8 cellular contexts compared by ENCODE assay signal in the genomic region with DNA sequence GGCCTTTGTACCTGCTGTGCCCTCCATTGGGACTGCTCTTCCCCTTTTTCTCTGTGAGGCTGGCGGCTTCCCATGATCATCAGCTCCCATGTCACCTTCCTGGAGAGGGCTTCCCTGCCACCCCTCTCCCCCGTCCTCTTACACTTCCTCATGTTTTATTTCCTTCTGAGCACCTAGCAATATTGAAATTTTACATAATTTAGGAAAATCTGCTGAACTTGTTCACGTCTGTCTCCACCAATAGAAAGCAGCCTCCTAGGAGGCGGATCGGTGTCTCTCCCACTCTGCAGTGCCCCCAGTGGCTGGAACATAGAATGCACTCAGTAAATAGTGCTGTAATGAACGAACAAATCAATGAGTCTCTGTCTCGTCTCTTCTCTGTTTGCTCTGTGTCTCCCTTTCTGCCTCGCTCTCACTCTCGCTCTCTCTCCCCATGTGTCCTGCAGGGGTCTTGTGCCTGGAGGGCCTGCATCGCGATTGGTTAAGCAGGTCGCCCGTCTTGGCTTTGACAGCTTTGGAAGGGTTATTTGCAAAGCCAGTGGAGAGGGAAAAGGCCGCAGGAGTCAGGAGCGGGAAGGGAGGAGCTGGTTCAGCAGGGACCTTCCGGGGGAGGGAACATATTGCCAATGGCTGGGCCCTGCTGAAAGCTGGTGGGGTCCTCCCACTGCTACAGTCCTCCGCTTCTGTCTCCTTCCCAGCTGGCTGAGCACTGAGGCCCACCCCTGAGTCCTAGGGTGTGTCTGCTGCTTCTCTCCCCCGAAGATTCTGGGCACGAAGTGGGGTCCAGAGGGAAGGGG. TPM values are rescaled to one million over a fixed set of nuclear protein-coding genes. Genes with fewer than 3 reads are reported as not detected.
DNase-seq lines count a peak whose midpoint lies in the region; ATAC-seq and TF ChIP-seq lines count a peak whose summit lies in the region.

No MANE protein-coding gene starts in this region.

- ATAC-seq in right cardiac atrium = peak; percentile 85 to 88

- peaks cover 3% of the 10 kb centered on the region for H3K4me1 ChIP-seq in right cardiac atrium (ENCODE audit: control insufficient read depth, insufficient read depth, low read length)
- peaks cover 0 to 3% of the 10 kb centered on the region in 2 donors for H3K4me1 ChIP-seq in uterus

- H3F3A ChIP-seq in SU-DHL-6 (ENCODE audit: insufficient read depth) = no peaks in the 10 kb centered on the region

- H3K36me3 ChIP-seq in MG63 = no peaks in the 10 kb centered on the region
- no peaks in the 10 kb centered on the region for H3K36me3 ChIP-seq in SU-DHL-6 (ENCODE audit: low read length)
- no peaks in the 10 kb centered on the region for H3K36me3 ChIP-seq in uterus

- no peaks in the 10 kb centered on the region for H3K9me3 Mint-ChIP-seq in progenitor cell of endocrine pancreas (ENCODE audit: low read depth)

- no peaks in the 10 kb centered on the region for H3K79me2 ChIP-seq in SU-DHL-6 (ENCODE audit: insufficient read depth, low read length)

- no peak overlapping the region for H3K27ac ChIP-seq in SU-DHL-6 (ENCODE audit: low read depth, low read length)
- peak overlapping the region; percentile 63 for H3K27ac ChIP-seq in right cardiac atrium (ENCODE audit: low read length)
- peak overlapping the region; percentile 18 to 53 for H3K27ac ChIP-seq in uterus

- DNase-seq in NCI-H2196 (lab: John Stamatoyannopoulos, UW; ENCODE audit: unreplicated experiment) (peak; percentile 40), NCI-H2196 treated with DMSO at 0.1 percent for 48 hours (lab: John Stamatoyannopoulos, UW; ENCODE audit: unreplicated experiment) (no peak), MG63 (peak; percentile 67), amygdala (lab: John Stamatoyannopoulos, UW) (peak in 55 of 56 donors; percentile 18 to 92 (median 72)), right cardiac atrium (peak; percentile 61 to 87 (median 82)), progenitor cell of endocrine pancreas (ENCODE audit: low spot score, unreplicated experiment) (peak; percentile 53), uterus (peak; percentile 61 to 63)

- TF ChIP-seq CTCF in SU-DHL-6 (IDR thresholded peaks at IDR 0.05; ENCODE audit: insufficient read depth, low read length, poor library complexity, severe bottlenecking) (peak; percentile 46), progenitor cell of endocrine pancreas (IDR thresholded peaks at IDR 0.05; ENCODE audit: unreplicated experiment) (peak; percentile 93), uterus (IDR thresholded peaks at IDR 0.05) (peak; percentile 71 to 89 (median 76))

- no peak overlapping the region for H3K4me2 ChIP-seq in SU-DHL-6 (ENCODE audit: low read depth, low read length, poor library complexity, severe bottlenecking)

- peaks cover 1% of the 10 kb centered on the region for H3K27me3 Mint-ChIP-seq in progenitor cell of endocrine pancreas

- H3K27ac Mint-ChIP-seq in progenitor cell of endocrine pancreas = no peak overlapping the region

- no peaks in the 10 kb centered on the region for H3K9me3 ChIP-seq in MG63
- H3K9me3 ChIP-seq in SU-DHL-6 (ENCODE audit: insufficient read depth, low read length) = no peaks in the 10 kb centered on the region
- no peaks in the 10 kb centered on the region for H3K9me3 ChIP-seq in right cardiac atrium (ENCODE audit: control insufficient read depth, low read length)
- H3K9me3 ChIP-seq in uterus = no peaks in the 10 kb centered on the region

- no peak for TF ChIP-seq POLR2A in uterus (IDR thresholded peaks at IDR 0.05)

- H2AFZ ChIP-seq in SU-DHL-6 (ENCODE audit: low read depth, low read length, severe bottlenecking) = no peak overlapping the region

- WGBS in right cardiac atrium = 9% methylated on average over 19 of the region's 19 CpGs

- no peaks in the 10 kb centered on the region for H4K20me1 ChIP-seq in SU-DHL-6 (ENCODE audit: low read depth, low read length)

- no peak overlapping the region for H3K9ac ChIP-seq in SU-DHL-6 (ENCODE audit: low read length)

- intact Hi-C loops in right cardiac atrium (cut with DNase I) (loop anchor here in 1 of 4 donors (2.0 kb wide), 1 partner anchor 118 kb away; no protein-coding TSS in a partner anchor), uterus (cut with DNase I; ENCODE audit: low total_unique reads) (no loop called here)

- H3K4me3 Mint-ChIP-seq in progenitor cell of endocrine pancreas (ENCODE audit: low read depth) = no peak overlapping the region

- H3K4me3 ChIP-seq in MG63 = peak overlapping the region; percentile 30
- H3K4me3 ChIP-seq in SU-DHL-6 (ENCODE audit: insufficient read depth, low read length, poor library complexity, severe bottlenecking) = no peak overlapping the region
- peak overlapping the region; percentile 42 for H3K4me3 ChIP-seq in right cardiac atrium (ENCODE audit: low read length)
- H3K4me3 ChIP-seq in uterus = peak overlapping the region; percentile 1 to 29

- H3K4me1 Mint-ChIP-seq in progenitor cell of endocrine pancreas (ENCODE audit: low read depth) = peaks cover 2% of the 10 kb centered on the region

- H3K27me3 ChIP-seq in MG63 (no peaks in the 10 kb centered on the region), SU-DHL-6 (ENCODE audit: low read length) (no peaks in the 10 kb centered on the region), right cardiac atrium (ENCODE audit: control insufficient read depth, insufficient read depth) (no peaks in the 10 kb centered on the region), uterus (no peaks in the 10 kb centered on the region)

- H3K9me2 ChIP-seq in SU-DHL-6 (replicated peaks; ENCODE audit: insufficient read depth, low read length) = no peaks in the 10 kb centered on the region

- no peaks in the 10 kb centered on the region for H3K36me3 Mint-ChIP-seq in progenitor cell of endocrine pancreas (ENCODE audit: insufficient read depth)

RNA-seq across cellular contexts. Expression of gene OCSTAMP, which starts 12.1 kb away (rescaled TPM):
- not detected in 2 replicates for total RNA-seq in MG63 (2014; rRNA removed; shearing (Covaris generic); ENCODE audit: low replicate concordance)
- total RNA-seq in right cardiac atrium (not detected), progenitor cell of endocrine pancreas (not detected in 2 replicates), uterus (not detected)
- not detected for polyA plus RNA-seq in right cardiac atrium

RNA-seq across cellular contexts. Expression of gene ZNF334, which starts 49.2 kb away (rescaled TPM):
- 0.30 TPM in 1 of 2 replicates, not detected in the other for total RNA-seq in MG63 (2014; rRNA removed; shearing (Covaris generic); ENCODE audit: low replicate concordance)
- total RNA-seq in right cardiac atrium = 1 to 10 TPM; 1.1 to 3.2 (median 1.6) TPM
- 1.1 TPM for polyA plus RNA-seq in right cardiac atrium
- 38.0 and 38.7 TPM in 2 replicates for total RNA-seq in progenitor cell of endocrine pancreas
- total RNA-seq in uterus = 10 to 100 TPM in 1 of 4 donors, 1 to 10 TPM in 3; 1.3 to 19.6 (median 5.8) TPM
